In genomic region chr20:53399592-53400335, GRCh38 we compare ENCODE assay signal across 16 cellular contexts.
DNase-seq lines count a peak whose midpoint lies in the region; ATAC-seq and TF ChIP-seq lines count a peak whose summit lies in the region.
"Had no signal": no experiment of that assay in that cellular context is flagged by ENCODE, and none has a peak within 500 bp of the region (broad histone marks: within the 10 kb centered on the region; RNA-seq: fewer than 3 reads in every experiment).

No MANE protein-coding gene starts in this region.

- H3K4me3 Mint-ChIP-seq in T-helper 17 cell = no peak overlapping the region
- H3K4me3 Mint-ChIP-seq: CD14-positive monocyte had no signal

- H3K36me3 Mint-ChIP-seq in T-helper 17 cell (ENCODE audit: low read depth) = no peaks in the 10 kb centered on the region
- H3K36me3 Mint-ChIP-seq: CD14-positive monocyte had no signal

- DNase-seq in Right ventricle myocardium inferior (ENCODE audit: missing footprints) = no peak
- DNase-seq in right atrium auricular region (ENCODE audit: low spot score) = no peak
- DNase-seq in T-helper 17 cell = no peak
- peak; percentile 16 for DNase-seq in mucosa of gallbladder (ENCODE audit: low spot score)
- peak; percentile 89 for DNase-seq in upper lobe of right lung
- DNase-seq in activated CD8-positive, alpha-beta memory T cell treated with anti-CD3 and anti-CD28 coated beads, Interleukin-2, amount 50 U/mL, for 48 hours = no peak
- no peak for DNase-seq in stimulated activated naive CD4-positive, alpha-beta T cell (lab: John Stamatoyannopoulos, UW)
- DNase-seq in AG08395 (ENCODE audit: low spot score) = no peak
- DNase-seq: activated CD4-positive, alpha-beta T cell treated with anti-CD3 and anti-CD28 coated beads for 48 hours; activated effector memory CD4-positive, alpha-beta T cell treated with anti-CD3 and anti-CD28 coated beads, Interleukin-2, amount 50 U/mL, for 16 hours; central memory CD4-positive, alpha-beta T cell; DMS53; NCI-H1694; tibial artery had no signal

- no peaks in the 10 kb centered on the region for H3K36me3 ChIP-seq in right atrium auricular region
- no peaks in the 10 kb centered on the region for H3K36me3 ChIP-seq in upper lobe of right lung
- H3K36me3 ChIP-seq: tibial artery had no signal

- intact Hi-C loops in Right ventricle myocardium inferior (cut with DNase I) (no loop called here), upper lobe of right lung (cut with DNase I) (no loop called here)

- H3K4me1 ChIP-seq in right atrium auricular region = no peaks in the 10 kb centered on the region
- no peaks in the 10 kb centered on the region for H3K4me1 ChIP-seq in upper lobe of right lung
- H3K4me1 ChIP-seq: tibial artery had no signal

- H3K27me3 Mint-ChIP-seq in T-helper 17 cell = no peaks in the 10 kb centered on the region

- no peak overlapping the region for H3K4me3 ChIP-seq in right atrium auricular region
- H3K4me3 ChIP-seq in upper lobe of right lung = no peak overlapping the region
- H3K4me3 ChIP-seq: SK-N-MC, tibial artery had no signal

- H3K27me3 ChIP-seq in right atrium auricular region = no peaks in the 10 kb centered on the region
- H3K27me3 ChIP-seq in upper lobe of right lung = no peaks in the 10 kb centered on the region
- H3K27me3 ChIP-seq: tibial artery had no signal

- TF ChIP-seq CTCF in right atrium auricular region (IDR thresholded peaks at IDR 0.05) = no peak
- no peak for TF ChIP-seq CTCF in upper lobe of right lung (IDR thresholded peaks at IDR 0.05)

- peak overlapping the region; percentile 12 for H3K27ac Mint-ChIP-seq in T-helper 17 cell
- H3K27ac Mint-ChIP-seq: CD14-positive monocyte had no signal

- peaks cover 0 to 11% of the 10 kb centered on the region in 2 donors for H3K9me3 ChIP-seq in right atrium auricular region
- no peaks in the 10 kb centered on the region for H3K9me3 ChIP-seq in T-helper 17 cell (ENCODE audit: control insufficient read depth, low read length, poor library complexity, severe bottlenecking)
- H3K9me3 ChIP-seq in upper lobe of right lung = no peaks in the 10 kb centered on the region

- H3K27ac ChIP-seq in right atrium auricular region (no peak overlapping the region), upper lobe of right lung (no peak overlapping the region)
- H3K27ac ChIP-seq: SK-N-MC, tibial artery had no signal

- ATAC-seq in Right ventricle myocardium inferior = peak; percentile 50
- ATAC-seq in T-helper 17 cell = no peak
- peak; percentile 90 for ATAC-seq in upper lobe of right lung

- H3K4me1 Mint-ChIP-seq in T-helper 17 cell = peaks cover 14% of the 10 kb centered on the region
- H3K4me1 Mint-ChIP-seq: CD14-positive monocyte had no signal

Comparison
In these comparisons a context has a peak if more than half of its experiments do, and no peak if none do; other contexts are left out.
1. DNase-seq: peak in mucosa of gallbladder (single experiment) and upper lobe of right lung (single experiment); none in Right ventricle myocardium inferior (single experiment), right atrium auricular region (single experiment), T-helper 17 cell (0 of 3), activated CD8-positive, alpha-beta memory T cell treated with anti-CD3 and anti-CD28 coated beads, Interleukin-2, amount 50 U/mL, for 48 hours (single experiment), stimulated activated naive CD4-positive, alpha-beta T cell (0 of 6) and AG08395 (single experiment).